ENCODE assay signal across 9 cellular contexts in the genomic region with DNA sequence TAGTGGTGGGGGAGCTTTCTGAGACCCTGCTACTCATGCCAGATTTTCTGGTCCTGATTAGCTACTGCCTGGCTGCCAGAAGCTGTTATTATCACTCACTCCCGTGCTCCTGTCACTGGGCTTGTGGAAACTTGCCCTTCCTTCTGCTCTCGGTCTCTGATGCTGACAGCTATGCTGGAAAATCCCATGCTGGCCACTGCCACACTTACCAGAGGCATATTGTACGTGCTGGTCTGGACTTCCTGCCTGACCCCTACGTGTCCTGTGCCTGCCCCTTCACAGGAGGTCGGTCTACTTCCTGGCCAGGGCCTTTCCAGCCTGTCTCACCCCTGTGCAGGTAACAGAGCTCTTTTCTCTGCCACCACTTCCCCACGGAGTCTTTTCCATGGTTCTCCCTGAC.
DNase-seq lines count a peak whose midpoint lies in the region; ATAC-seq and TF ChIP-seq lines count a peak whose summit lies in the region.
"Had no signal": no experiment of that assay in that cellular context is flagged by ENCODE, and none has a peak within 500 bp of the region (broad histone marks: within the 10 kb centered on the region; RNA-seq: fewer than 3 reads in every experiment).

No MANE protein-coding gene starts in this region.

- no peaks in the 10 kb centered on the region for H3K27me3 ChIP-seq in skeletal muscle tissue (ENCODE audit: control insufficient read depth in 3 of 3, insufficient read depth in 3 of 3, low read length in 3 of 3)

- TF ChIP-seq CTCF in activated CD8-positive, alpha-beta T cell treated with anti-CD3 and anti-CD28 coated beads for 36 hours (IDR thresholded peaks at IDR 0.05) = no peak

- POLR2A ChIA-PET in activated CD8-positive, alpha-beta T cell treated with anti-CD3 and anti-CD28 coated beads for 36 hours (lab: Charles Lee) = no interaction called here

- no peaks in the 10 kb centered on the region for H3K36me3 ChIP-seq in skeletal muscle tissue (ENCODE audit: control insufficient read depth in 3 of 3, insufficient read depth in 3 of 3, low read length in 3 of 3)

- H3K27ac Mint-ChIP-seq in activated CD8-positive, alpha-beta T cell treated with anti-CD3 and anti-CD28 coated beads for 36 hours = no peak overlapping the region

- no peak overlapping the region for H3K4me3 Mint-ChIP-seq in activated CD8-positive, alpha-beta T cell treated with anti-CD3 and anti-CD28 coated beads for 36 hours
- H3K4me3 Mint-ChIP-seq: memory B cell had no signal

- CTCF ChIA-PET in activated CD8-positive, alpha-beta T cell treated with anti-CD3 and anti-CD28 coated beads for 36 hours (lab: Charles Lee) = interaction anchor here (1.0 kb wide), 2 partner anchors 41 to 145 kb away, joined by 3 read pairs; no protein-coding TSS in a partner anchor

- peaks cover 17% of the 10 kb centered on the region for H3K36me3 Mint-ChIP-seq in activated CD8-positive, alpha-beta T cell treated with anti-CD3 and anti-CD28 coated beads for 36 hours (ENCODE audit: low read depth)

- no peaks in the 10 kb centered on the region for H3K27me3 Mint-ChIP-seq in activated CD8-positive, alpha-beta T cell treated with anti-CD3 and anti-CD28 coated beads for 36 hours
- H3K27me3 Mint-ChIP-seq: memory B cell had no signal

- H3K4me1 Mint-ChIP-seq in activated CD8-positive, alpha-beta T cell treated with anti-CD3 and anti-CD28 coated beads for 36 hours (ENCODE audit: low read depth) = peaks cover 37% of the 10 kb centered on the region

- no peaks in the 10 kb centered on the region for H3K9me3 ChIP-seq in skeletal muscle tissue (ENCODE audit: control insufficient read depth in 3 of 3, low read length in 3 of 3)

- H3K27ac ChIP-seq in skeletal muscle tissue (ENCODE audit: low read depth, low read length) = peak overlapping the region; percentile 61

- no peak overlapping the region for H3K9ac ChIP-seq in skeletal muscle tissue (ENCODE audit: low read depth in 1 of 3, low read length in 3 of 3)

- peaks cover 7% of the 10 kb centered on the region for H3K9me3 Mint-ChIP-seq in activated CD8-positive, alpha-beta T cell treated with anti-CD3 and anti-CD28 coated beads for 36 hours

- ATAC-seq in Right ventricle myocardium superior (ENCODE audit: poor library complexity) = peak; percentile 95
- ATAC-seq in activated CD8-positive, alpha-beta T cell treated with anti-CD3 and anti-CD28 coated beads for 36 hours = no peak

- DNase-seq in NCI-H446 (lab: John Stamatoyannopoulos, UW) (peak; percentile 33 to 65), Right ventricle myocardium superior (peak; percentile 77), HUDEP-2 (lab: John Stamatoyannopoulos, UW; ENCODE audit: unreplicated experiment in 76 of 76) (no peak), NK-92 (lab: John Stamatoyannopoulos, UW; ENCODE audit: unreplicated experiment) (no peak)
- DNase-seq in activated CD8-positive, alpha-beta T cell treated with anti-CD3 and anti-CD28 coated beads for 36 hours = no peak
- no peak for DNase-seq in central memory CD4-positive, alpha-beta T cell

- intact Hi-C loops in Right ventricle myocardium superior (cut with DNase I) = no loop called here
- intact Hi-C loops in activated CD8-positive, alpha-beta T cell treated with anti-CD3 and anti-CD28 coated beads for 36 hours (cut with micrococcal nuclease) = loop anchor here (5.0 kb wide), 1 partner anchor 51 kb away; no protein-coding TSS in a partner anchor

- no peak overlapping the region for H3K4me3 ChIP-seq in skeletal muscle tissue (ENCODE audit: low read length in 3 of 3)

- peaks cover 2 to 10% (median 8%) of the 10 kb centered on the region in 3 donors for H3K4me1 ChIP-seq in skeletal muscle tissue (ENCODE audit: control insufficient read depth in 3 of 3, insufficient read depth in 3 of 3, low read length in 3 of 3)

- TF ChIP-seq POLR2A in GM19099 (IDR thresholded peaks at IDR 0.05; ENCODE audit: extremely low read depth, insufficient read length, low read depth) = peak; percentile 19

Comparison
In these comparisons a context has a peak if more than half of its experiments do, and no peak if none do; other contexts are left out.
1. DNase-seq: peak in NCI-H446 (2 of 2) and Right ventricle myocardium superior (single experiment); none in activated CD8-positive, alpha-beta T cell treated with anti-CD3 and anti-CD28 coated beads for 36 hours (single experiment), HUDEP-2 (0 of 76), NK-92 (single experiment) and central memory CD4-positive, alpha-beta T cell (single experiment).